ENCODE assay signal across 1 cellular context in the genomic region with DNA sequence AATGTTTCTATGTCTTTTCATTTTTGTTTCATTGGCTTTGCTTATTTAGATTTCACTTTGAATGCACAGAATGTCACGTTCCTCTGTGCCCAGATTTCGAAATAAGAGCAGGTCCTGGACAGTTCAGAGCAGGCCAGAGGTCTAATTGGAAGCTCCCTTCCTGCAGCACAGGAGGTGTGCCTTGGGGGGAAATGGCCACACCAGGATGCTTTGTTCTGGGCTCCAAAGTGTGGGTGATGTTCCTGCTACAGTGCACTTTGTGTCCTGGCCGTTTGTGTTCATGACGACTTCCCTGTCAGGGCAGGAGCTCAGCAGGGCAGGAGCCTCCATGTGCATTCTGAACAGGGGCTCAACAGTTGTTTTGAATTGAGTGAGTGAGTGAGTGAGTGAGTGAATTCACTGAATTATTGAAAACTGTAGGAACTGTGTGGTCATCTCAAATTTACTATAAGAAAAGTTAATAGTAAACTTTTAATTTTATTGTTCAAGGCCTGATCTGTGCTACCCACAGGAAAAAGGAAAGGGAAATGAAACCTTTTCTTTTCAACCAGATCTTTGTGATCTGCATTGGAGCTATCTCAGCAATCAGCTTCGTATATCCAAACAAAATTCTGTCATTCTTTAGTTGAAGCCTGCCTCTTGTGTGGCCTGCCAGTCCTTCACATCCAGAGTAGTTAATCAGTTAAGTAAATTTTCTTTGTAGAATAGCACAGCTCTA.
A peak's percentile ranks its signal among the peaks of the same experiment; 100 is the strongest.
TF ChIP-seq lines count a peak whose summit lies in the region.

No MANE protein-coding gene starts in this region.

TF ChIP-seq in HepG2, 621 proteins besides CTCF, POLR2A, EP300 and RAD21 (continued from another document and continues in another):
- TF ChIP-seq ATF7 (IDR thresholded peaks at IDR 0.05) (no peak), ATF7 (CRISPR knock-in tag; IDR thresholded peaks at IDR 0.05) (0 out of 2 replicates have a peak, but pooled peaks have one; percentile 23), MIXL1 (CRISPR knock-in tag; IDR thresholded peaks at IDR 0.05) (0 out of 2 replicates have a peak, but pooled peaks have one; percentile 23), ZNF609 (CRISPR knock-in tag; IDR thresholded peaks at IDR 0.05; ENCODE audit: borderline replicate concordance) (peak; percentile 36; the same call in 1 of the 2 replicates), TCF7L2 (IDR thresholded peaks at IDR 0.05; ENCODE audit: low read depth, low read length) (no peak), HDAC1 (CRISPR knock-in tag; IDR thresholded peaks at IDR 0.05) (no peak), ZNF350 (CRISPR knock-in tag; IDR thresholded peaks at IDR 0.05; ENCODE audit: borderline replicate concordance, low read depth) (no peak), IRX3 (CRISPR knock-in tag; IDR thresholded peaks at IDR 0.05; ENCODE audit: borderline replicate concordance, low read depth) (no peak), LCORL (IDR thresholded peaks at IDR 0.05) (no peak), LCORL (CRISPR knock-in tag; IDR thresholded peaks at IDR 0.05) (peak; percentile 64; the same call in 1 of the 2 replicates), NFKB2 (CRISPR knock-in tag; IDR thresholded peaks at IDR 0.05; ENCODE audit: borderline replicate concordance) (no peak), TEAD3 (CRISPR knock-in tag; optimal IDR thresholded peaks at IDR 0.05; ENCODE audit: borderline replicate concordance) (peak; percentile 31), ISX (CRISPR knock-in tag; conservative IDR thresholded peaks at IDR 0.05) (no peak), SAP130 (CRISPR knock-in tag; IDR thresholded peaks at IDR 0.05; ENCODE audit: low read depth) (peak; percentile 52; the same call in 1 of the 2 replicates), TCF7 (IDR thresholded peaks at IDR 0.05; ENCODE audit: low read depth) (0 out of 2 replicates have a peak, but pooled peaks have one; percentile 22), CEBPZ (IDR thresholded peaks at IDR 0.05; ENCODE audit: low read length) (no peak), SMC3 (IDR thresholded peaks at IDR 0.05; ENCODE audit: low read length) (no peak), SALL2 (CRISPR knock-in tag; IDR thresholded peaks at IDR 0.05) (no peak), SOX13 (IDR thresholded peaks at IDR 0.05) (no peak), SOX13 (CRISPR knock-in tag; conservative IDR thresholded peaks at IDR 0.05 in 1 of 2, IDR thresholded peaks at IDR 0.05 in 1 of 2) (peak in 1 of 2 experiments; percentile 62; a peak in 2 of 4 replicates), ZNF629 (CRISPR knock-in tag; conservative IDR thresholded peaks at IDR 0.05) (no peak), SOX5 (CRISPR knock-in tag; IDR thresholded peaks at IDR 0.05; ENCODE audit: borderline replicate concordance) (peak; percentile 65), ZNF556 (CRISPR knock-in tag; IDR thresholded peaks at IDR 0.05; ENCODE audit: borderline replicate concordance) (peak; percentile 46; the same call in 1 of the 2 replicates), CAMTA2 (CRISPR knock-in tag; IDR thresholded peaks at IDR 0.05; ENCODE audit: borderline replicate concordance) (no peak), FOXC1 (CRISPR knock-in tag; IDR thresholded peaks at IDR 0.05; ENCODE audit: borderline replicate concordance) (no peak), HDAC2 (CRISPR knock-in tag; IDR thresholded peaks at IDR 0.05) (peak; percentile 55; the same call in 1 of the 2 replicates), KMT2A (CRISPR knock-in tag; IDR thresholded peaks at IDR 0.05) (0 out of 2 replicates have a peak, but pooled peaks have one; percentile 40), RARA (CRISPR knock-in tag; IDR thresholded peaks at IDR 0.05) (0 out of 2 replicates have a peak, but pooled peaks have one; percentile 5), FIP1L1 (IDR thresholded peaks at IDR 0.05; ENCODE audit: borderline replicate concordance, insufficient read depth, low read depth, low read length) (no peak)
- TF ChIP-seq, protein P1, sequence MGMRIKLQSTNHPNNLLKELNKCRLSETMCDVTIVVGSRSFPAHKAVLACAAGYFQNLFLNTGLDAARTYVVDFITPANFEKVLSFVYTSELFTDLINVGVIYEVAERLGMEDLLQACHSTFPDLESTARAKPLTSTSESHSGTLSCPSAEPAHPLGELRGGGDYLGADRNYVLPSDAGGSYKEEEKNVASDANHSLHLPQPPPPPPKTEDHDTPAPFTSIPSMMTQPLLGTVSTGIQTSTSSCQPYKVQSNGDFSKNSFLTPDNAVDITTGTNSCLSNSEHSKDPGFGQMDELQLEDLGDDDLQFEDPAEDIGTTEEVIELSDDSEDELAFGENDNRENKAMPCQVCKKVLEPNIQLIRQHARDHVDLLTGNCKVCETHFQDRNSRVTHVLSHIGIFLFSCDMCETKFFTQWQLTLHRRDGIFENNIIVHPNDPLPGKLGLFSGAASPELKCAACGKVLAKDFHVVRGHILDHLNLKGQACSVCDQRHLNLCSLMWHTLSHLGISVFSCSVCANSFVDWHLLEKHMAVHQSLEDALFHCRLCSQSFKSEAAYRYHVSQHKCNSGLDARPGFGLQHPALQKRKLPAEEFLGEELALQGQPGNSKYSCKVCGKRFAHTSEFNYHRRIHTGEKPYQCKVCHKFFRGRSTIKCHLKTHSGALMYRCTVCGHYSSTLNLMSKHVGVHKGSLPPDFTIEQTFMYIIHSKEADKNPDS (CRISPR knock-in tag; IDR thresholded peaks at IDR 0.05): no peak
- TF ChIP-seq, protein P2, sequence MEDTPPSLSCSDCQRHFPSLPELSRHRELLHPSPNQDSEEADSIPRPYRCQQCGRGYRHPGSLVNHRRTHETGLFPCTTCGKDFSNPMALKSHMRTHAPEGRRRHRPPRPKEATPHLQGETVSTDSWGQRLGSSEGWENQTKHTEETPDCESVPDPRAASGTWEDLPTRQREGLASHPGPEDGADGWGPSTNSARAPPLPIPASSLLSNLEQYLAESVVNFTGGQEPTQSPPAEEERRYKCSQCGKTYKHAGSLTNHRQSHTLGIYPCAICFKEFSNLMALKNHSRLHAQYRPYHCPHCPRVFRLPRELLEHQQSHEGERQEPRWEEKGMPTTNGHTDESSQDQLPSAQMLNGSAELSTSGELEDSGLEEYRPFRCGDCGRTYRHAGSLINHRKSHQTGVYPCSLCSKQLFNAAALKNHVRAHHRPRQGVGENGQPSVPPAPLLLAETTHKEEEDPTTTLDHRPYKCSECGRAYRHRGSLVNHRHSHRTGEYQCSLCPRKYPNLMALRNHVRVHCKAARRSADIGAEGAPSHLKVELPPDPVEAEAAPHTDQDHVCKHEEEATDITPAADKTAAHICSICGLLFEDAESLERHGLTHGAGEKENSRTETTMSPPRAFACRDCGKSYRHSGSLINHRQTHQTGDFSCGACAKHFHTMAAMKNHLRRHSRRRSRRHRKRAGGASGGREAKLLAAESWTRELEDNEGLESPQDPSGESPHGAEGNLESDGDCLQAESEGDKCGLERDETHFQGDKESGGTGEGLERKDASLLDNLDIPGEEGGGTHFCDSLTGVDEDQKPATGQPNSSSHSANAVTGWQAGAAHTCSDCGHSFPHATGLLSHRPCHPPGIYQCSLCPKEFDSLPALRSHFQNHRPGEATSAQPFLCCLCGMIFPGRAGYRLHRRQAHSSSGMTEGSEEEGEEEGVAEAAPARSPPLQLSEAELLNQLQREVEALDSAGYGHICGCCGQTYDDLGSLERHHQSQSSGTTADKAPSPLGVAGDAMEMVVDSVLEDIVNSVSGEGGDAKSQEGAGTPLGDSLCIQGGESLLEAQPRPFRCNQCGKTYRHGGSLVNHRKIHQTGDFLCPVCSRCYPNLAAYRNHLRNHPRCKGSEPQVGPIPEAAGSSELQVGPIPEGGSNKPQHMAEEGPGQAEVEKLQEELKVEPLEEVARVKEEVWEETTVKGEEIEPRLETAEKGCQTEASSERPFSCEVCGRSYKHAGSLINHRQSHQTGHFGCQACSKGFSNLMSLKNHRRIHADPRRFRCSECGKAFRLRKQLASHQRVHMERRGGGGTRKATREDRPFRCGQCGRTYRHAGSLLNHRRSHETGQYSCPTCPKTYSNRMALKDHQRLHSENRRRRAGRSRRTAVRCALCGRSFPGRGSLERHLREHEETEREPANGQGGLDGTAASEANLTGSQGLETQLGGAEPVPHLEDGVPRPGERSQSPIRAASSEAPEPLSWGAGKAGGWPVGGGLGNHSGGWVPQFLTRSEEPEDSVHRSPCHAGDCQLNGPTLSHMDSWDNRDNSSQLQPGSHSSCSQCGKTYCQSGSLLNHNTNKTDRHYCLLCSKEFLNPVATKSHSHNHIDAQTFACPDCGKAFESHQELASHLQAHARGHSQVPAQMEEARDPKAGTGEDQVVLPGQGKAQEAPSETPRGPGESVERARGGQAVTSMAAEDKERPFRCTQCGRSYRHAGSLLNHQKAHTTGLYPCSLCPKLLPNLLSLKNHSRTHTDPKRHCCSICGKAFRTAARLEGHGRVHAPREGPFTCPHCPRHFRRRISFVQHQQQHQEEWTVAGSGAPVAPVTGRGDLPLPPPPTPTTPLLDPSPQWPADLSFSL (CRISPR knock-in tag; IDR thresholded peaks at IDR 0.05): peak; percentile 34; the same call in 1 of the 2 replicates
- TF ChIP-seq, protein P3, sequence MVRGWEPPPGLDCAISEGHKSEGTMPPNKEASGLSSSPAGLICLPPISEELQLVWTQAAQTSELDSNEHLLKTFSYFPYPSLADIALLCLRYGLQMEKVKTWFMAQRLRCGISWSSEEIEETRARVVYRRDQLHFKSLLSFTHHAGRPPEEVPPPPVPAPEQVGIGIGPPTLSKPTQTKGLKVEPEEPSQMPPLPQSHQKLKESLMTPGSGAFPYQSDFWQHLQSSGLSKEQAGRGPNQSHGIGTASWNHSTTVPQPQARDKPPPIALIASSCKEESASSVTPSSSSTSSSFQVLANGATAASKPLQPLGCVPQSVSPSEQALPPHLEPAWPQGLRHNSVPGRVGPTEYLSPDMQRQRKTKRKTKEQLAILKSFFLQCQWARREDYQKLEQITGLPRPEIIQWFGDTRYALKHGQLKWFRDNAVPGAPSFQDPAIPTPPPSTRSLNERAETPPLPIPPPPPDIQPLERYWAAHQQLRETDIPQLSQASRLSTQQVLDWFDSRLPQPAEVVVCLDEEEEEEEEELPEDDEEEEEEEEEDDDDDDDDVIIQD (CRISPR knock-in tag; IDR thresholded peaks at IDR 0.05; ENCODE audit: low read depth): peak; percentile 54; the same call in 1 of the 2 replicates
- TF ChIP-seq, protein P4, sequence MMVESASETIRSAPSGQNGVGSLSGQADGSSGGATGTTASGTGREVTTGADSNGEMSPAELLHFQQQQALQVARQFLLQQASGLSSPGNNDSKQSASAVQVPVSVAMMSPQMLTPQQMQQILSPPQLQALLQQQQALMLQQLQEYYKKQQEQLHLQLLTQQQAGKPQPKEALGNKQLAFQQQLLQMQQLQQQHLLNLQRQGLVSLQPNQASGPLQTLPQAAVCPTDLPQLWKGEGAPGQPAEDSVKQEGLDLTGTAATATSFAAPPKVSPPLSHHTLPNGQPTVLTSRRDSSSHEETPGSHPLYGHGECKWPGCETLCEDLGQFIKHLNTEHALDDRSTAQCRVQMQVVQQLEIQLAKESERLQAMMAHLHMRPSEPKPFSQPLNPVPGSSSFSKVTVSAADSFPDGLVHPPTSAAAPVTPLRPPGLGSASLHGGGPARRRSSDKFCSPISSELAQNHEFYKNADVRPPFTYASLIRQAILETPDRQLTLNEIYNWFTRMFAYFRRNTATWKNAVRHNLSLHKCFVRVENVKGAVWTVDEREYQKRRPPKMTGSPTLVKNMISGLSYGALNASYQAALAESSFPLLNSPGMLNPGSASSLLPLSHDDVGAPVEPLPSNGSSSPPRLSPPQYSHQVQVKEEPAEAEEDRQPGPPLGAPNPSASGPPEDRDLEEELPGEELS (CRISPR knock-in tag; IDR thresholded peaks at IDR 0.05): 0 out of 2 replicates have a peak, but pooled peaks have one; percentile 50
